26 cellular contexts compared by ENCODE assay signal in the genomic region with DNA sequence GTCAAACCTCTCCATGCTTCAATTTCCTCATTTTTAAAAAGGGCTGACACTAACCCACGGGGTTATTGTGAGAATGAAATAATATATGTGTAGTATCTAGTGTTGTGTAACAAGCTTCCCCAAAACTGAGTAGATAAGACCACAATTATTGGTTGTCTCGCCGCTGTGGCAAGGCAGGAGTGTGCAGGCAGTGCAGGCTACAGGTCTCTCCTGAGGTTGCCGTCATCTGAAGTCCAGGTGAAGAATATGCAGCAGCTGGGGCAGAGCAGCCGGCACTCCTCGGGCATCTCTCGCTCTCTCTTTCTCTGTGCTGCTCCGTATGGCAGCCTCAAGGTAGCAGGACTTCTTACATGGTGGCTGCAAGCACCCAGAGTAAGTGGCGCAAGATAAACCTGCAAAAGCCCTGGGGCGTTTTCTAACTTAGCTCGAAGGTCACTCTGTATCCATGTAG. TPM values are rescaled to one million over a fixed set of nuclear protein-coding genes. Genes with fewer than 3 reads are reported as not detected.
DNase-seq lines count a peak whose midpoint lies in the region; ATAC-seq and TF ChIP-seq lines count a peak whose summit lies in the region.
"Had no signal": no experiment of that assay in that cellular context is flagged by ENCODE, and none has a peak within 500 bp of the region (broad histone marks: within the 10 kb centered on the region; RNA-seq: fewer than 3 reads in every experiment).

No MANE protein-coding gene starts in this region.

- H3K79me1 ChIP-seq in trophoblast cell (ENCODE audit: low read length) = no peaks in the 10 kb centered on the region

- no peak overlapping the region for H3K4ac ChIP-seq in trophoblast cell (ENCODE audit: low read depth, low read length)

- DNase-seq in GM23338 (ENCODE audit: low spot score) (no peak), NOMO-1 treated with DMSO at 0.1 percent for 48 hours (lab: John Stamatoyannopoulos, UW; ENCODE audit: unreplicated experiment) (peak; percentile 91), WTC11 (ENCODE audit: low spot score) (no peak), trophoblast cell (peak; percentile 76 to 90), T-helper 9 cell (no peak), germinal center (ENCODE audit: low spot score) (no peak)
- DNase-seq in central memory CD4-positive, alpha-beta T cell = no peak
- DNase-seq: activated CD4-positive, alpha-beta memory T cell treated with anti-CD3 and anti-CD28 coated beads for 36 hours; activated CD4-positive, CD25-positive, alpha-beta regulatory T cell; dermis blood vessel endothelial cell; DMS79; IMR-90; kidney; mammary epithelial cell; NCI-H1694; NCI-H2171; NCI-H524 treated with DMSO at 0.1 percent for 48 hours; NK-92 treated with Interleukin-12 subunit alpha and Interleukin-12 subunit beta, amount 100 ng/mL, for 24 hours; SK-N-SH had no signal

- H3K27ac ChIP-seq in GM23338 (ENCODE audit: low read depth) (no peak overlapping the region), trophoblast cell (ENCODE audit: low read depth, low read length) (no peak overlapping the region)
- H3K27ac ChIP-seq: HL-60, RWPE1 had no signal

- H3K4me3 ChIP-seq in GM23338 (no peak overlapping the region), trophoblast cell (ENCODE audit: low read depth, low read length) (no peak overlapping the region)

- H3K4me1 Mint-ChIP-seq in GM23338 (no peaks in the 10 kb centered on the region), WTC11 (0 out of 2 replicates have a peak, but pooled peaks cover 2% of the 10 kb centered on the region)
- H3K4me1 Mint-ChIP-seq: central memory CD8-positive, alpha-beta T cell had no signal

- H3K36me3 Mint-ChIP-seq in GM23338 (ENCODE audit: low read depth) = no peaks in the 10 kb centered on the region
- H3K36me3 Mint-ChIP-seq in WTC11 = no peaks in the 10 kb centered on the region
- H3K36me3 Mint-ChIP-seq: activated CD4-positive, alpha-beta memory T cell treated with anti-CD3 and anti-CD28 coated beads for 36 hours; activated naive CD8-positive, alpha-beta T cell had no signal

- H4K12ac ChIP-seq in trophoblast cell (ENCODE audit: low read depth, low read length) = no peak overlapping the region

- H3K36me3 ChIP-seq in GM23338 (ENCODE audit: insufficient read depth) = no peaks in the 10 kb centered on the region
- H3K36me3 ChIP-seq in trophoblast cell (ENCODE audit: control insufficient read depth in 1 of 2, insufficient read depth in 2 of 2, low read length in 2 of 2) = no peaks in the 10 kb centered on the region

- peak overlapping the region; percentile 74; the same call in 1 of the 2 replicates for H2AFZ ChIP-seq in GM23338
- no peak overlapping the region for H2AFZ ChIP-seq in trophoblast cell (ENCODE audit: insufficient read depth, low read length, poor library complexity)

- no peaks in the 10 kb centered on the region for H3K27me3 Mint-ChIP-seq in GM23338 (ENCODE audit: insufficient read depth, low read depth, poor library complexity)
- no peaks in the 10 kb centered on the region; the same call in 1 of the 2 replicates for H3K27me3 Mint-ChIP-seq in WTC11 (ENCODE audit: low read depth)
- H3K27me3 Mint-ChIP-seq: activated CD4-positive, alpha-beta memory T cell treated with anti-CD3 and anti-CD28 coated beads for 36 hours; activated naive CD8-positive, alpha-beta T cell had no signal

- H3K27ac Mint-ChIP-seq in GM23338 (no peak overlapping the region), WTC11 (no peak overlapping the region)
- H3K27ac Mint-ChIP-seq: activated CD4-positive, alpha-beta memory T cell treated with anti-CD3 and anti-CD28 coated beads for 36 hours; activated naive CD8-positive, alpha-beta T cell; activated T-helper 2 cell treated with anti-CD3 and anti-CD28 coated beads, Interferon-gamma antibody, Interleukin-2, Interleukin-4, amounts not matched to agents 10 μg/mL and 5 μg/mL and 100 μg/mL, durations not matched to agents 14 hours and 24 hours and 36 hours had no signal

- TF ChIP-seq CTCF in GM23338 (conservative IDR thresholded peaks at IDR 0.05; ENCODE audit: low read depth in 2 of 2) (no peak), WTC11 (IDR thresholded peaks at IDR 0.05) (no peak)

- WGBS in trophoblast cell (ENCODE audit: extremely low coverage, insufficient coverage, insufficient read length) = no CpG with 5 or more reads among the region's 11 CpGs

- H3K9me3 Mint-ChIP-seq in GM23338 = no peaks in the 10 kb centered on the region
- no peaks in the 10 kb centered on the region for H3K9me3 Mint-ChIP-seq in WTC11
- H3K9me3 Mint-ChIP-seq: activated T-helper 2 cell treated with anti-CD3 and anti-CD28 coated beads, Interferon-gamma antibody, Interleukin-2, Interleukin-4, amounts not matched to agents 10 μg/mL and 5 μg/mL and 100 μg/mL, durations not matched to agents 14 hours and 24 hours and 36 hours; central memory CD8-positive, alpha-beta T cell had no signal

- H3K9me2 ChIP-seq in GM23338 (ENCODE audit: insufficient read depth) = no peaks in the 10 kb centered on the region
- H3K9me2 ChIP-seq: SK-N-SH had no signal

- H3K9me3 ChIP-seq in trophoblast cell (ENCODE audit: insufficient read depth, low read depth, low read length) = no peaks in the 10 kb centered on the region
- H3K9me3 ChIP-seq: SK-N-SH had no signal

- H3K79me2 ChIP-seq in GM23338 (replicated peaks; ENCODE audit: insufficient read depth) (no peaks in the 10 kb centered on the region), trophoblast cell (ENCODE audit: control insufficient read depth, insufficient read depth, low read length, poor library complexity) (no peaks in the 10 kb centered on the region)

- H4K91ac ChIP-seq in trophoblast cell (ENCODE audit: low read depth, low read length) = no peak overlapping the region

- H3K14ac ChIP-seq in trophoblast cell (ENCODE audit: low read length) = no peak overlapping the region

- CTCF ChIA-PET in WTC11 (lab: Charles Lee) = interaction anchor here (0.9 to 1.0 kb wide), 2 partner anchors 13 to 25 kb away, joined by 4 to 5 read pairs; no protein-coding TSS in a partner anchor

- H3K23ac ChIP-seq in trophoblast cell (ENCODE audit: low read length) = no peak overlapping the region

- no peak overlapping the region for H2BK120ac ChIP-seq in trophoblast cell (ENCODE audit: insufficient read depth, low read length, poor library complexity)

- no peaks in the 10 kb centered on the region for H4K20me1 ChIP-seq in GM23338 (replicated peaks; ENCODE audit: insufficient read depth)

- no peak overlapping the region for H3K4me3 Mint-ChIP-seq in GM23338
- no peak overlapping the region for H3K4me3 Mint-ChIP-seq in WTC11
- H3K4me3 Mint-ChIP-seq: activated CD4-positive, alpha-beta memory T cell treated with anti-CD3 and anti-CD28 coated beads for 36 hours; activated naive CD8-positive, alpha-beta T cell; central memory CD8-positive, alpha-beta T cell had no signal

- POLR2A ChIA-PET in WTC11 (lab: Charles Lee) = no interaction called here

- no peak overlapping the region for H2BK5ac ChIP-seq in trophoblast cell (ENCODE audit: low read depth, low read length, poor library complexity)

- no peak overlapping the region for H3K9ac ChIP-seq in trophoblast cell (ENCODE audit: low read length)
- H3K9ac ChIP-seq: SK-N-SH had no signal

- no peak overlapping the region for H3K18ac ChIP-seq in trophoblast cell (ENCODE audit: low read length)

- H3K4me1 ChIP-seq in GM23338 (ENCODE audit: insufficient read depth) = no peaks in the 10 kb centered on the region
- peaks cover 0 to 2% of the 10 kb centered on the region in 2 experiments for H3K4me1 ChIP-seq in trophoblast cell (ENCODE audit: control insufficient read depth in 1 of 2, insufficient read depth in 2 of 2, low read length in 2 of 2)

- H2AK5ac ChIP-seq in trophoblast cell (ENCODE audit: low read length) = no peak overlapping the region

- H3F3A ChIP-seq in GM23338 (replicated peaks; ENCODE audit: low read depth) = no peaks in the 10 kb centered on the region

- no peak overlapping the region for H3K4me2 ChIP-seq in GM23338
- no peak overlapping the region for H3K4me2 ChIP-seq in trophoblast cell (ENCODE audit: low read length)
- H3K4me2 ChIP-seq: SK-N-SH had no signal

- no peaks in the 10 kb centered on the region for H3K27me3 ChIP-seq in GM23338 (ENCODE audit: insufficient read depth)
- no peaks in the 10 kb centered on the region for H3K27me3 ChIP-seq in trophoblast cell (ENCODE audit: insufficient read depth, low read length)

- ATAC-seq in GM23338 = peak; percentile 72
- ATAC-seq in WTC11 = peak; percentile 67
- no peak for ATAC-seq in HG02571 (IDR thresholded peaks at IDR 0.05; ENCODE audit: unreplicated experiment)
- ATAC-seq: HCT116 had no signal

- no peak overlapping the region for H4K8ac ChIP-seq in trophoblast cell (ENCODE audit: low read depth, low read length)

- H2BK12ac ChIP-seq in trophoblast cell (ENCODE audit: low read length) = no peak overlapping the region

TF ChIP-seq in GM23338, 12 proteins besides CTCF, POLR2A, EP300 and RAD21 (continues in another document):
- TF ChIP-seq STAT1 (IDR thresholded peaks at IDR 0.05; ENCODE audit: unreplicated experiment) (no peak), ETS1 (IDR thresholded peaks at IDR 0.05) (no peak), JUNB (IDR thresholded peaks at IDR 0.05; ENCODE audit: unreplicated experiment) (no peak), EZH2phosphoT487 (IDR thresholded peaks at IDR 0.05; ENCODE audit: unreplicated experiment) (no peak)

TF ChIP-seq in WTC11, 78 proteins besides CTCF, POLR2A, EP300 and RAD21 (continues in another document):
- TF ChIP-seq RORB (CRISPR knock-in tag; IDR thresholded peaks at IDR 0.05) = no peak
- no peak for TF ChIP-seq ZBTB43 (CRISPR knock-in tag; IDR thresholded peaks at IDR 0.05)
- no peak for TF ChIP-seq NFYB (CRISPR knock-in tag; conservative IDR thresholded peaks at IDR 0.05; ENCODE audit: low read depth)

RNA-seq across cellular contexts. Expression of gene RAB33B, which starts 31.0 kb away (rescaled TPM):
- total RNA-seq in GM23338 (2014; rRNA removed; shearing (Covaris generic)) = 17.5 and 19.1 TPM in 2 replicates
- polyA plus RNA-seq in GM23338 (2016; fragmentation: Nextera tagmentation; extraction: Ambion mirVana) = 9.9 TPM in 2 replicates
- 5.7 to 7.5 TPM (median 6.5 TPM) in 3 replicates for total RNA-seq in WTC11 (2021)
- 4.5 and 4.6 TPM in 2 replicates for polyA plus RNA-seq in trophoblast cell (2013)

Comparison
In these comparisons a context has a peak if more than half of its experiments do, and no peak if none do; other contexts are left out.
1. DNase-seq: peak in NOMO-1 treated with DMSO at 0.1 percent for 48 hours (single experiment) and trophoblast cell (2 of 2); none in GM23338 (single experiment), WTC11 (single experiment), T-helper 9 cell (single experiment), central memory CD4-positive, alpha-beta T cell (single experiment) and germinal center (single experiment).